28 cellular contexts compared by ENCODE assay signal in the genomic region with DNA sequence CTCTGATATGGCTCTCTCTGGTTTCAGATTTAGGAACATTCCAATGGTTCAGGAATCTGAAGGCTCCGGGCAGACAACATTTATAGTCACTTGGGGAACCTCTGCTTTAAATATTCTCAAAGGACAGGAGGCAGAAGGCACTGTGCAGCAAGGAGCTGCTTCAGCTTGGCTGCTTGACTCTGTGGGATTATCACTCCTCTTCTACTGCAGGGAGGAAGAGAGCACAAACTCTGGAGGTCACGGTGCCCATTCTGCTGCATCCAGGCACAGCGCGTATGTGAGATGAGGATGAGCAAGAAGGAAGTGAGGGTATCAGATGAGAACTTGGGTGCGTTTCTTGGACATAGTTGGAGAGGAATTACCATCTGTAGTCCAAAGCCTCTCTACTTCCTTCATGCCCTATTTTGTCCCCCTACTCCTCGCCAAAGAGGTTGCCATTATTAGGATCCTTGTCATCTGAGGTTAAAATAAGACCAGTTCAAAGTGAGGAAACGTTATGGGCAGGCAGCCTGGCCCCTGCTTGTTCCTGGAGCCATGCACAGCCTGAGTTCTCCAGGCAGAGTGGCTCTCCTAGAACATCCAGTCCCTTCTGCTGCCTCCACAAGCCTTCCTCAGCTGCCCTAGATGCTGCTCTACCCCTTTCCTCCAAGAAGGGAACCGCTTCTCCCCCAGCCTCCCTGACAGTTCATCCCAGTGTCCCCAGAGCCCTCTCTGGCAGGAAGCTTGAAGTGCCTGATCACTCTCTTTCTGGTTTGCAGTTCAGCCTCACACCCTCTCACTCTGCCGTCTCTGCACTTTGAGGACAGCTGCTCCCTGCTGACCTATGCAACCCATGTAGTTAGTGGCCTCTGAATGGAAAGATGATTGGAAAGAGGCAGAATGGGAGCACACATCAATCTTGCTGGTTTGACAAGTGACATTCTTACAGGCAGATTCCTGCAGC. TPM values are rescaled to one million over a fixed set of nuclear protein-coding genes. Genes with fewer than 3 reads are reported as not detected.
A peak's percentile ranks its signal among the peaks of the same experiment; 100 is the strongest.
DNase-seq lines count a peak whose midpoint lies in the region; ATAC-seq, FAIRE-seq and TF ChIP-seq lines count a peak whose summit lies in the region.
"Had no signal": no experiment of that assay in that cellular context is flagged by ENCODE, and none has a peak within 500 bp of the region (broad histone marks: within the 10 kb centered on the region; RNA-seq: fewer than 3 reads in every experiment).

No MANE protein-coding gene starts in this region.

- H3K18ac ChIP-seq in H1 (ENCODE audit: extremely low read depth, low read length) = no peak overlapping the region

- CTCF ChIA-PET in H1 (lab: Charles Lee; ENCODE audit: partially characterized antibody) = interaction anchor here (0.5 to 3.1 kb wide), 7 partner anchors 11 to 388 kb away, joined by 3 to 29 read pairs (median 5); partner anchors contain the start of gene FGF6

- no peak overlapping the region for H3K14ac ChIP-seq in H1 (ENCODE audit: insufficient read length)

- no peak overlapping the region for H2BK120ac ChIP-seq in H1 (replicated peaks; ENCODE audit: low read depth, low read length)

- no peak overlapping the region for H2AFZ ChIP-seq in H1 (ENCODE audit: low read length)
- H2AFZ ChIP-seq in neural cell (ENCODE audit: low read depth, low read length) = no peak overlapping the region

- H4K5ac ChIP-seq in H1 (ENCODE audit: insufficient read length, low read depth, low read length) = no peak overlapping the region

- TF ChIP-seq CTCF in H1 (IDR thresholded peaks at IDR 0.05; ENCODE audit: control extremely low read depth in 1 of 3, insufficient read depth in 1 of 3, low read depth in 1 of 3, low read length in 3 of 3) = no peak
- no peak for TF ChIP-seq CTCF in neural cell (IDR thresholded peaks at IDR 0.05; ENCODE audit: poor library complexity, severe bottlenecking)

- H3K9ac ChIP-seq in H1 (replicated peaks in 1 of 4; ENCODE audit: extremely low read depth in 1 of 4, low read depth in 3 of 4, low read length in 3 of 4) (no peak overlapping the region), neural cell (ENCODE audit: low read length) (no peak overlapping the region)

- 0 out of 4 replicates have a peak, but pooled peaks of 1 of the 2 experiments have one; percentile 4 for TF ChIP-seq RAD21 in H1 (IDR thresholded peaks at IDR 0.05 in 1 of 2, conservative IDR thresholded peaks at IDR 0.05 in 1 of 2; ENCODE audit: low read depth in 2 of 2, low read length in 2 of 2)
- TF ChIP-seq RAD21 in neural cell (conservative IDR thresholded peaks at IDR 0.05) = no peak

- H3K9me3 ChIP-seq in H1 (ENCODE audit: insufficient read depth in 2 of 2, low read depth in 1 of 2, low read length in 1 of 2) (no peaks in the 10 kb centered on the region), neural cell (ENCODE audit: low read length) (no peaks in the 10 kb centered on the region)
- H3K9me3 ChIP-seq: sigmoid colon, transverse colon had no signal

- no peaks in the 10 kb centered on the region for H3K9me2 ChIP-seq in neural cell (ENCODE audit: insufficient read depth, low read length)

- no peak for ATAC-seq in HG02623 (IDR thresholded peaks at IDR 0.05; ENCODE audit: unreplicated experiment)
- ATAC-seq in GM21360 (IDR thresholded peaks at IDR 0.05; ENCODE audit: unreplicated experiment) = no peak
- ATAC-seq: activated naive CD4-positive, alpha-beta T cell treated with anti-CD3 and anti-CD28 coated beads, Interleukin-2, amount 50 U/mL, for 72 hours; HepG2 had no signal

- no peak for TF ChIP-seq EP300 in H1 (IDR thresholded peaks at IDR 0.05; ENCODE audit: borderline replicate concordance in 1 of 2, low read depth in 2 of 2, low read length in 2 of 2)
- peak; percentile 40 for TF ChIP-seq EP300 in neural cell (conservative IDR thresholded peaks at IDR 0.05; ENCODE audit: poor library complexity, severe bottlenecking)

- H4K8ac ChIP-seq in H1 (ENCODE audit: extremely low read depth, insufficient read depth, low read length) = no peak overlapping the region

- 90% methylated on average over 9 of the region's 9 CpGs; no CpG with 5 or more reads in 1 of the 2 experiments for WGBS in H1 (ENCODE audit: extremely low coverage in 1 of 2, insufficient coverage in 1 of 2, insufficient read length in 1 of 2, insufficient replicate concordance in 2 of 2, low coverage in 1 of 2, low lambda C conversion rate in 2 of 2, missing lambda C conversion rate in 1 of 2), 2 experiments

- H3K27ac ChIP-seq in H1 (ENCODE audit: low read depth, low read length) = no peak overlapping the region
- H3K27ac ChIP-seq in neural cell (ENCODE audit: low read length) = no peak overlapping the region
- H3K27ac ChIP-seq: RWPE1, sigmoid colon, transverse colon had no signal

- H2BK15ac ChIP-seq in H1 (ENCODE audit: low read length) = no peak overlapping the region

- H3K79me1 ChIP-seq in H1 (ENCODE audit: low read depth, low read length) = no peaks in the 10 kb centered on the region

- H3K27me3 ChIP-seq in H1 (replicated peaks in 1 of 4; ENCODE audit: control insufficient read depth in 3 of 4, extremely low read depth in 1 of 4, insufficient read depth in 3 of 4, low read length in 3 of 4) (no peaks in the 10 kb centered on the region; a peak in 1 of 7 replicates), neural cell (ENCODE audit: insufficient read depth, low read depth, low read length) (no peaks in the 10 kb centered on the region)
- H3K27me3 ChIP-seq: sigmoid colon, transverse colon had no signal

- H3K4me3 ChIP-seq in H1 (ENCODE audit: extremely low read depth in 1 of 4, insufficient read depth in 2 of 4, low read depth in 3 of 4, low read length in 4 of 4) = no peak overlapping the region
- H3K4me3 ChIP-seq in neural cell (ENCODE audit: low read length) = peak overlapping the region; percentile 13
- H3K4me3 ChIP-seq: sigmoid colon, transverse colon had no signal

- H4K91ac ChIP-seq in H1 (replicated peaks; ENCODE audit: insufficient read length, low read length) = peak overlapping the region; percentile 16

- H3K36me3 ChIP-seq in H1 (ENCODE audit: control insufficient read depth in 2 of 4, insufficient read depth in 4 of 4, low read length in 3 of 4) = no peaks in the 10 kb centered on the region
- no peaks in the 10 kb centered on the region for H3K36me3 ChIP-seq in neural cell (ENCODE audit: insufficient read depth, low read length)
- H3K36me3 ChIP-seq: sigmoid colon, transverse colon had no signal

- H3K56ac ChIP-seq in H1 (replicated peaks; ENCODE audit: insufficient read length, low read depth, low read length) = no peak overlapping the region

- no peaks in the 10 kb centered on the region for H3K4me1 ChIP-seq in H1 (replicated peaks in 1 of 4; ENCODE audit: control insufficient read depth in 3 of 4, insufficient read depth in 4 of 4, low read length in 3 of 4)
- H3K4me1 ChIP-seq: sigmoid colon, transverse colon had no signal

- H3K4ac ChIP-seq in H1 (replicated peaks; ENCODE audit: insufficient read length, low read depth, low read length) = no peak overlapping the region

- no peaks in the 10 kb centered on the region for H3F3A ChIP-seq in neural cell (ENCODE audit: insufficient read depth, low read length, poor library complexity, severe bottlenecking)

- no peaks in the 10 kb centered on the region for H3K23me2 ChIP-seq in H1 (ENCODE audit: low read depth, low read length)

- peak; percentile 30 for DNase-seq in activated CD8-positive, alpha-beta memory T cell treated with anti-CD3 and anti-CD28 coated beads, Interleukin-2, amount 50 U/mL, for 48 hours
- no peak for DNase-seq in activated CD8-positive, alpha-beta memory T cell treated with anti-CD3 and anti-CD28 coated beads, Interleukin-2, amount 50 U/mL, for 4 hours
- no peak for DNase-seq in H1 (ENCODE audit: low read depth in 1 of 2, low spot score in 2 of 2)
- DNase-seq in urothelium cell line (ENCODE audit: low spot score) = no peak
- DNase-seq in NCI-H82 treated with DMSO at 0.1 percent for 48 hours (lab: John Stamatoyannopoulos, UW; ENCODE audit: unreplicated experiment) = no peak
- DNase-seq: 8988T; activated CD4-positive, alpha-beta T cell treated with anti-CD3 and anti-CD28 coated beads, Interleukin-2, amount 50 U/mL, for 1 hour; anterior cingulate cortex; CD4-positive, alpha-beta memory T cell; cortex of kidney; GOT3; left cardiac atrium; NCI-H1092 treated with DMSO at 0.1 percent for 48 hours; NCI-H1930; NCI-H345; NCI-H748 treated with DMSO at 0.1 percent for 48 hours; sigmoid colon; transverse colon had no signal

- no peak overlapping the region for H2AK5ac ChIP-seq in H1 (ENCODE audit: low read depth, low read length)

- no peak overlapping the region for H2BK5ac ChIP-seq in H1 (ENCODE audit: low read depth, low read length)

- no peak overlapping the region for H2BK20ac ChIP-seq in H1 (ENCODE audit: low read length)

- H2BK12ac ChIP-seq in H1 (ENCODE audit: low read depth, low read length) = no peak overlapping the region

- no peaks in the 10 kb centered on the region for H4K20me1 ChIP-seq in H1 (replicated peaks in 1 of 2; ENCODE audit: control insufficient read depth in 1 of 2, insufficient read depth in 2 of 2, low read length in 2 of 2)
- no peaks in the 10 kb centered on the region for H4K20me1 ChIP-seq in neural cell (ENCODE audit: insufficient read depth)

- H3K4me2 ChIP-seq in H1 (ENCODE audit: insufficient read depth in 1 of 2, low read depth in 2 of 2, low read length in 2 of 2) (no peak overlapping the region), neural cell (ENCODE audit: low read length) (no peak overlapping the region)

- TF ChIP-seq POLR2A in H1 (IDR thresholded peaks at IDR 0.05; ENCODE audit: control extremely low read depth in 1 of 2, low read depth in 2 of 2, low read length in 2 of 2) = no peak

- H3K79me2 ChIP-seq in H1 (ENCODE audit: control insufficient read depth in 1 of 2, insufficient read depth in 2 of 2, low read length in 2 of 2) (no peaks in the 10 kb centered on the region), neural cell (replicated peaks; ENCODE audit: insufficient read depth, low read length) (no peaks in the 10 kb centered on the region)

- POLR2A ChIA-PET in H1 (lab: Charles Lee; ENCODE audit: partially characterized antibody) = interaction anchor here (1.4 kb wide), 1 partner anchor 17 kb away, joined by 3 read pairs; no protein-coding TSS in a partner anchor

- FAIRE-seq in H1 (lab: Jason Lieb, UNC) = no peak
- peak; percentile 46 for FAIRE-seq in urothelium cell line (lab: Jason Lieb, UNC)
- FAIRE-seq: endometrium, HepG2 had no signal

- no peak overlapping the region for H3K23ac ChIP-seq in H1 (ENCODE audit: insufficient read length)

RNA-seq across cellular contexts. Expression of gene FGF6, which starts 12.5 kb away (rescaled TPM):
- not detected in 2 replicates for total RNA-seq in H1 (2021; fragmentation: NEBNext Ultra II Directional; extraction: Animal tissue kit (Norgen Biotek cat#: 25700))
- polyA plus RNA-seq in H1 (2011; rRNA removed) (not detected in 2 replicates), neural cell (not detected in 2 replicates)
- polyA plus RNA-seq in H1 (2011; cell fraction: cytosol; rRNA removed) = not detected
- polyA plus RNA-seq in H1 (2011; cell fraction: nucleus; rRNA removed) = not detected
- not detected in 4 replicates for polyA plus RNA-seq in H1 (2012, experiment 1 of 2)
- not detected for polyA plus RNA-seq in H1 (2012, experiment 2 of 2)
- polyA plus RNA-seq in H1 (2013, experiment 1 of 2) = not detected
- not detected for polyA plus RNA-seq in H1 (2013, experiment 2 of 2)
- not detected in 2 replicates for polyA minus RNA-seq in H1 (2011; rRNA and poly(A)+ RNA removed)
- not detected for polyA minus RNA-seq in H1 (2011; cell fraction: cytosol; rRNA and poly(A)+ RNA removed)
- polyA minus RNA-seq in H1 (2011; cell fraction: nucleus; rRNA and poly(A)+ RNA removed) = not detected
- not detected in 2 replicates for polyA minus RNA-seq in neural cell
- total RNA-seq: activated naive CD4-positive, alpha-beta T cell treated with anti-CD3 and anti-CD28 coated beads, Interleukin-2, amount 50 U/mL, for 72 hours; activated T-helper 2 cell treated with anti-CD3 and anti-CD28 coated beads, Interferon-gamma antibody, Interleukin-2, Interleukin-4, amounts not matched to agents 10 μg/mL and 5 μg/mL and 100 μg/mL, durations not matched to agents 14 hours and 24 hours and 36 hours; CD4-positive, alpha-beta memory T cell; fibroblast of lung; HepG2; left cardiac atrium; natural killer cell treated with Interleukin-12 subunit alpha and Interleukin-12 subunit beta and Interleukin-15 and Interleukin-18, amount 100 ng/mL, for 72 hours; sigmoid colon; transverse colon had no signal
- polyA plus RNA-seq: CD4-positive, alpha-beta memory T cell; fibroblast of lung; HepG2; sigmoid colon had no signal

RNA-seq across cellular contexts. Expression of gene FGF23, which starts 53.6 kb away (rescaled TPM):
- 0.42 and 0.67 TPM in 2 replicates for total RNA-seq in H1 (2021; fragmentation: NEBNext Ultra II Directional; extraction: Animal tissue kit (Norgen Biotek cat#: 25700))
- polyA plus RNA-seq in H1 (2011; rRNA removed) (0.35 and 0.53 TPM in 2 replicates), neural cell (not detected in 2 replicates)
- 0.32 TPM for polyA plus RNA-seq in H1 (2011; cell fraction: cytosol; rRNA removed)
- polyA plus RNA-seq in H1 (2011; cell fraction: nucleus; rRNA removed) = 0.60 TPM
- 0.25 to 0.50 TPM (median 0.27 TPM) in 4 replicates for polyA plus RNA-seq in H1 (2012, experiment 1 of 2)
- 0.31 TPM for polyA plus RNA-seq in H1 (2012, experiment 2 of 2)
- 0.43 TPM for polyA plus RNA-seq in H1 (2013, experiment 1 of 2)
- polyA plus RNA-seq in H1 (2013, experiment 2 of 2) = 0.44 TPM
- 0.12 and 0.35 TPM in 2 replicates for polyA minus RNA-seq in H1 (2011; rRNA and poly(A)+ RNA removed)
- not detected for polyA minus RNA-seq in H1 (2011; cell fraction: cytosol; rRNA and poly(A)+ RNA removed)
- 0.70 TPM for polyA minus RNA-seq in H1 (2011; cell fraction: nucleus; rRNA and poly(A)+ RNA removed)
- not detected in 2 replicates for polyA minus RNA-seq in neural cell
- total RNA-seq: activated naive CD4-positive, alpha-beta T cell treated with anti-CD3 and anti-CD28 coated beads, Interleukin-2, amount 50 U/mL, for 72 hours; activated T-helper 2 cell treated with anti-CD3 and anti-CD28 coated beads, Interferon-gamma antibody, Interleukin-2, Interleukin-4, amounts not matched to agents 10 μg/mL and 5 μg/mL and 100 μg/mL, durations not matched to agents 14 hours and 24 hours and 36 hours; CD4-positive, alpha-beta memory T cell; fibroblast of lung; HepG2; left cardiac atrium; natural killer cell treated with Interleukin-12 subunit alpha and Interleukin-12 subunit beta and Interleukin-15 and Interleukin-18, amount 100 ng/mL, for 72 hours; sigmoid colon; transverse colon had no signal
- polyA plus RNA-seq: CD4-positive, alpha-beta memory T cell; fibroblast of lung; HepG2; sigmoid colon had no signal
